1 cellular context compared by ENCODE assay signal in genomic region chr4:117138732-117139131, GRCh38. TPM values are rescaled to one million over a fixed set of nuclear protein-coding genes. Genes with fewer than 3 reads are reported as not detected.
"Had no signal": no experiment of that assay in that cellular context is flagged by ENCODE, and none has a peak within 500 bp of the region (broad histone marks: within the 10 kb centered on the region; RNA-seq: fewer than 3 reads in every experiment).

No MANE protein-coding gene starts in this region.

RNA-seq across cellular contexts. Expression of gene TRAM1L1, which starts 53.4 kb away (rescaled TPM):
- total RNA-seq: GM12878 had no signal
- polyA plus RNA-seq: GM12878 had no signal
